In genomic region chr15:79923068-79923514, GRCh38 we compare ENCODE assay signal across 8 cellular contexts. TPM values are rescaled to one million over a fixed set of nuclear protein-coding genes. Genes with fewer than 3 reads are reported as not detected.
DNase-seq lines count a peak whose midpoint lies in the region; ATAC-seq lines count a peak whose summit lies in the region.

No MANE protein-coding gene starts in this region.

- H3K18ac ChIP-seq in mesenchymal stem cell (ENCODE audit: low read depth in 1 of 2, low read length in 2 of 2): peak overlapping the region; percentile 17 to 94

- H3K27me3 ChIP-seq in mesenchymal stem cell (ENCODE audit: control insufficient read depth in 1 of 2, insufficient read depth in 1 of 2, low read length in 2 of 2): no peaks in the 10 kb centered on the region

- H3K14ac ChIP-seq in mesenchymal stem cell (ENCODE audit: low read length in 2 of 2): peak overlapping the region in 1 of 2 experiments; percentile 87

- peaks cover 19 to 22% of the 10 kb centered on the region in 2 experiments for H3K36me3 ChIP-seq in mesenchymal stem cell (ENCODE audit: control insufficient read depth in 1 of 2, insufficient read depth in 2 of 2, low read depth in 1 of 2, low read length in 2 of 2)

- peak overlapping the region; percentile 95 for H4K8ac ChIP-seq in mesenchymal stem cell (ENCODE audit: low read length)

- peak overlapping the region in 1 of 2 experiments; percentile 45 for H2BK12ac ChIP-seq in mesenchymal stem cell (ENCODE audit: low read length in 2 of 2)

- peak overlapping the region; percentile 14 for H4K91ac ChIP-seq in mesenchymal stem cell (ENCODE audit: low read length)

- under 1% methylated on average over 38 of the region's 51 CpGs for WGBS in mesenchymal stem cell

- H3K4me2 ChIP-seq in mesenchymal stem cell (ENCODE audit: low read length, poor library complexity, severe bottlenecking): peak overlapping the region; percentile 70

- peak overlapping the region; percentile 71 to 84 for H3K4me3 ChIP-seq in mesenchymal stem cell (ENCODE audit: insufficient read depth in 1 of 2, low read depth in 1 of 2, low read length in 2 of 2)

- H2AK5ac ChIP-seq in mesenchymal stem cell (ENCODE audit: low read length, severe bottlenecking): no peak overlapping the region

- peak overlapping the region; percentile 53 for H2BK5ac ChIP-seq in mesenchymal stem cell (ENCODE audit: low read depth, low read length, poor library complexity, severe bottlenecking)

- peaks cover 5% of the 10 kb centered on the region for H3K4me1 ChIP-seq in mesenchymal stem cell (ENCODE audit: control insufficient read depth, insufficient read depth, low read depth, low read length)

- H3K9me3 ChIP-seq in mesenchymal stem cell (ENCODE audit: control insufficient read depth, low read length): peaks cover 32% of the 10 kb centered on the region

- peak overlapping the region; percentile 91 for H3K27ac ChIP-seq in mesenchymal stem cell (ENCODE audit: low read length, poor library complexity, severe bottlenecking)

- H2AFZ ChIP-seq in mesenchymal stem cell (ENCODE audit: low read depth, low read length): peak overlapping the region; percentile 74

- peaks cover 18% of the 10 kb centered on the region for H3K79me1 ChIP-seq in mesenchymal stem cell (replicated peaks; ENCODE audit: low read length, poor library complexity, severe bottlenecking)

- peak overlapping the region; percentile 96 for H3K9ac ChIP-seq in mesenchymal stem cell (ENCODE audit: low read length)

- H3K4ac ChIP-seq in mesenchymal stem cell (ENCODE audit: low read depth in 1 of 2, low read length in 2 of 2): peak overlapping the region in 1 of 2 experiments; percentile 86

- peak overlapping the region; percentile 67 for H2BK120ac ChIP-seq in mesenchymal stem cell (ENCODE audit: low read depth, low read length)

- peak; percentile 40 for ATAC-seq in HG02943 (IDR thresholded peaks at IDR 0.05; ENCODE audit: low read depth, unreplicated experiment)

- DNase-seq in NCI-H345 (lab: John Stamatoyannopoulos, UW): peak; percentile 38
- no peak for DNase-seq in NCI-H345 treated with DMSO at 0.1 percent for 48 hours (lab: John Stamatoyannopoulos, UW; ENCODE audit: unreplicated experiment)
- peak; percentile 14 for DNase-seq in NCI-H460 (ENCODE audit: extremely low read depth, low read depth)
- DNase-seq in activated CD8-positive, alpha-beta memory T cell treated with anti-CD3 and anti-CD28 coated beads for 1 hour (ENCODE audit: extremely low read depth in 1 of 2, low read depth in 1 of 2): peak; percentile 28 to 47
- peak; percentile 49 for DNase-seq in effector CD8-positive, alpha-beta T cell (lab: John Stamatoyannopoulos, UW)
- DNase-seq in mesenchymal stem cell: peak; percentile 69
- DNase-seq in stimulated activated CD8-positive, alpha-beta memory T cell treated with anti-CD3 and anti-CD28 coated beads, Interleukin-15, amount 100 ng/mL, for 4 hours (ENCODE audit: low read depth in 2 of 2): peak; percentile 46 to 60

- H2BK15ac ChIP-seq in mesenchymal stem cell (ENCODE audit: low read depth, poor library complexity, severe bottlenecking): peak overlapping the region; percentile 90

- peak overlapping the region in 1 of 2 experiments; percentile 48 for H3K23ac ChIP-seq in mesenchymal stem cell (ENCODE audit: low read length in 2 of 2)

RNA-seq across cellular contexts. Expression of gene MTHFS, which starts 26.3 kb away (rescaled TPM):
- 26.0 and 34.5 TPM in 2 replicates for total RNA-seq in NCI-H460 (2014; rRNA removed; shearing (Covaris generic))
- polyA plus RNA-seq in NCI-H460 (2014; cell fraction: nucleus; rRNA removed): 21.6 and 33.1 TPM in 2 replicates
- 7.6 TPM for polyA plus RNA-seq in mesenchymal stem cell (2013, experiment 1 of 2)
- polyA plus RNA-seq in mesenchymal stem cell (2013, experiment 2 of 2): 7.9 TPM

RNA-seq across cellular contexts. Expression of gene BCL2A1, which starts 47.9 kb away (rescaled TPM):
- not detected in 2 replicates for total RNA-seq in NCI-H460 (2014; rRNA removed; shearing (Covaris generic))
- not detected in 2 replicates for polyA plus RNA-seq in NCI-H460 (2014; cell fraction: nucleus; rRNA removed)
- polyA plus RNA-seq in mesenchymal stem cell (2013, experiment 1 of 2): not detected
- polyA plus RNA-seq in mesenchymal stem cell (2013, experiment 2 of 2): not detected
